26 cellular contexts compared by ENCODE assay signal in the genomic region with DNA sequence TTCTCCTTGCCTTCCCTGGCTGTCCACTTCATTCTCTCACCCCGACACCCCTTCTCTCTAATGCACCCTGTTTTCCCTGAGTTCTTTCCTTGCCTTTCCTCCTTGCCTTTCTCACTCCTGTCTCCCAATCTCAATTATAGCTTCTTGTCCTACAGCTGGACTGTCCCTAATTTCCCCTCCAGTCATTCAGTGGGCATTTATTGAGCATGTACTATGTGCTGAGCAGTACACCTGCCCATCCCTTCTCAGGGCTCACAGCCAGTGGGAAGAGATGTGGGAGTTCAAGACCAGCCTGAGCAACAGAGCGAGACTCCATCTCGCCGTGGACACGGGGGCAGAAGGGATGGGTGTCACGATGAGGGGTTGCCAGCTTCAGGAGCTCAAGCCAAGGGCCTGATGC. TPM values are rescaled to one million over a fixed set of nuclear protein-coding genes. Genes with fewer than 3 reads are reported as not detected.
DNase-seq lines count a peak whose midpoint lies in the region; ATAC-seq and TF ChIP-seq lines count a peak whose summit lies in the region.
"Had no signal": no experiment of that assay in that cellular context is flagged by ENCODE, and none has a peak within 500 bp of the region (broad histone marks: within the 10 kb centered on the region; RNA-seq: fewer than 3 reads in every experiment).

No MANE protein-coding gene starts in this region.

- no peaks in the 10 kb centered on the region for H3K27me3 Mint-ChIP-seq in Caco-2 (ENCODE audit: insufficient read depth, unreplicated experiment)
- peaks cover 28% of the 10 kb centered on the region for H3K27me3 Mint-ChIP-seq in WTC11 (ENCODE audit: low read depth)
- peaks cover 9% of the 10 kb centered on the region for H3K27me3 Mint-ChIP-seq in nephron progenitor cell (ENCODE audit: low read depth, poor library complexity)

- WGBS in psoas muscle, 3 donors = 62 to 87% (median 63%) methylated on average over 6 of the region's 6 CpGs

- H3K27me3 ChIP-seq in Caco-2 (replicated peaks; ENCODE audit: control insufficient read depth, insufficient read depth, low read length) (no peaks in the 10 kb centered on the region), psoas muscle (ENCODE audit: insufficient read depth in 3 of 3, low read length in 2 of 3) (no peaks in the 10 kb centered on the region)

- H3K27ac ChIP-seq in psoas muscle = peak overlapping the region; percentile 86

- peaks cover 1% of the 10 kb centered on the region; the same call in 1 of the 2 replicates for H3K36me3 ChIP-seq in Caco-2 (ENCODE audit: control insufficient read depth, insufficient read depth, low read length)
- H3K36me3 ChIP-seq in psoas muscle (ENCODE audit: insufficient read depth in 1 of 2, low read depth in 1 of 2) = peaks cover 0 to 50% of the 10 kb centered on the region in 2 donors

- H3K9me3 ChIP-seq in Caco-2 (no peaks in the 10 kb centered on the region), psoas muscle (no peaks in the 10 kb centered on the region)

- DNase-seq in Caco-2 = no peak
- DNase-seq in WTC11 (ENCODE audit: low spot score) = no peak
- DNase-seq in nephron progenitor cell = no peak
- DNase-seq in psoas muscle = no peak
- no peak for DNase-seq in DMS79 treated with DMSO at 0.1 percent for 48 hours (lab: John Stamatoyannopoulos, UW)
- DNase-seq in DMS153 (lab: John Stamatoyannopoulos, UW) = no peak
- no peak for DNase-seq in DMS53 (lab: John Stamatoyannopoulos, UW)
- DNase-seq: EL, GF-D8, KBM-7, MV-4-11, NCI-H1105, NCI-H1436 treated with DMSO at 0.1 percent for 48 hours, NCI-H187 treated with DMSO at 0.1 percent for 48 hours, NCI-H2171 treated with DMSO at 0.1 percent for 48 hours, NCI-H345, NCI-H524 treated with DMSO at 0.1 percent for 48 hours, NCI-H774 had no signal

- peaks cover 8% of the 10 kb centered on the region for H3K36me3 Mint-ChIP-seq in Caco-2 (ENCODE audit: insufficient read depth, unreplicated experiment)
- no peaks in the 10 kb centered on the region for H3K36me3 Mint-ChIP-seq in WTC11
- H3K36me3 Mint-ChIP-seq in nephron progenitor cell (ENCODE audit: low read depth) = no peaks in the 10 kb centered on the region

- BruUV-seq in Caco-2 (replicated peaks; lab: Mats Ljungman, UMichigan) = no TSS peak

- CTCF ChIA-PET in Caco-2 (lab: Charles Lee) = no interaction called here
- CTCF ChIA-PET in WTC11 (lab: Charles Lee) = interaction anchor here (0.5 kb wide), 2 partner anchors 26 to 759 kb away, joined by 3 to 5 read pairs; no protein-coding TSS in a partner anchor

- H3K9me3 Mint-ChIP-seq in Caco-2 (ENCODE audit: unreplicated experiment) (no peaks in the 10 kb centered on the region), WTC11 (no peaks in the 10 kb centered on the region), nephron progenitor cell (no peaks in the 10 kb centered on the region)

- no peak overlapping the region for H3K4me3 Mint-ChIP-seq in Caco-2 (ENCODE audit: unreplicated experiment)
- H3K4me3 Mint-ChIP-seq in WTC11 = no peak overlapping the region
- H3K4me3 Mint-ChIP-seq in nephron progenitor cell = peak overlapping the region; percentile 7

- H3K4me1 Mint-ChIP-seq in Caco-2 (ENCODE audit: low read depth, unreplicated experiment) (no peaks in the 10 kb centered on the region), WTC11 (peaks cover 26% of the 10 kb centered on the region), nephron progenitor cell (peaks cover 57% of the 10 kb centered on the region)

- no peaks in the 10 kb centered on the region for H3K4me1 ChIP-seq in Caco-2
- peaks cover 21% of the 10 kb centered on the region for H3K4me1 ChIP-seq in psoas muscle

- intact Hi-C loops in Caco-2 (cut with micrococcal nuclease; ENCODE audit: unreplicated experiment) = no loop called here
- intact Hi-C loops in psoas muscle (cut with DNase I) = no loop called here

- peak overlapping the region; percentile 4 for H3K27ac Mint-ChIP-seq in Caco-2 (ENCODE audit: unreplicated experiment)
- H3K27ac Mint-ChIP-seq in WTC11 = peak overlapping the region; percentile 39; the same call in 1 of the 2 replicates
- peak overlapping the region; percentile 94 for H3K27ac Mint-ChIP-seq in nephron progenitor cell

- TF ChIP-seq CTCF in Caco-2 (IDR thresholded peaks at IDR 0.05; ENCODE audit: insufficient read depth in 1 of 2, low read depth in 1 of 2, low read length in 1 of 2, severe bottlenecking in 1 of 2, unreplicated experiment in 1 of 2) (no peak), WTC11 (IDR thresholded peaks at IDR 0.05) (no peak), nephron progenitor cell (IDR thresholded peaks at IDR 0.05) (no peak), psoas muscle (IDR thresholded peaks at IDR 0.05) (no peak)

- no peak for ATAC-seq in WTC11
- ATAC-seq in psoas muscle = no peak
- ATAC-seq in HG03469 (IDR thresholded peaks at IDR 0.05; ENCODE audit: unreplicated experiment) = no peak
- ATAC-seq: HepG2 had no signal

- POLR2A ChIA-PET in Caco-2 (lab: Charles Lee) = no interaction called here
- POLR2A ChIA-PET in WTC11 (lab: Charles Lee) = no interaction called here

- no peak overlapping the region for H3K4me3 ChIP-seq in Caco-2 (ENCODE audit: low read depth, low read length)
- H3K4me3 ChIP-seq in psoas muscle = peak overlapping the region; percentile 51

TF ChIP-seq in WTC11, 78 proteins besides CTCF, POLR2A, EP300 and RAD21:
- TF ChIP-seq, protein P1, sequence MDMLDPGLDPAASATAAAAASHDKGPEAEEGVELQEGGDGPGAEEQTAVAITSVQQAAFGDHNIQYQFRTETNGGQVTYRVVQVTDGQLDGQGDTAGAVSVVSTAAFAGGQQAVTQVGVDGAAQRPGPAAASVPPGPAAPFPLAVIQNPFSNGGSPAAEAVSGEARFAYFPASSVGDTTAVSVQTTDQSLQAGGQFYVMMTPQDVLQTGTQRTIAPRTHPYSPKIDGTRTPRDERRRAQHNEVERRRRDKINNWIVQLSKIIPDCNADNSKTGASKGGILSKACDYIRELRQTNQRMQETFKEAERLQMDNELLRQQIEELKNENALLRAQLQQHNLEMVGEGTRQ (CRISPR knock-in tag; IDR thresholded peaks at IDR 0.05) = no peak
- TF ChIP-seq ETV6 (CRISPR knock-in tag; IDR thresholded peaks at IDR 0.05) (no peak), RORB (CRISPR knock-in tag; IDR thresholded peaks at IDR 0.05) (no peak), ZNF423 (CRISPR knock-in tag; IDR thresholded peaks at IDR 0.05) (no peak), ZNF219 (CRISPR knock-in tag; IDR thresholded peaks at IDR 0.05; ENCODE audit: borderline replicate concordance) (no peak), FOXJ3 (CRISPR knock-in tag; IDR thresholded peaks at IDR 0.05; ENCODE audit: borderline replicate concordance) (no peak), GRHL2 (CRISPR knock-in tag; IDR thresholded peaks at IDR 0.05; ENCODE audit: insufficient replicate concordance, severe bottlenecking) (no peak), NFATC4 (CRISPR knock-in tag; IDR thresholded peaks at IDR 0.05) (no peak)
- TF ChIP-seq, protein P2, sequence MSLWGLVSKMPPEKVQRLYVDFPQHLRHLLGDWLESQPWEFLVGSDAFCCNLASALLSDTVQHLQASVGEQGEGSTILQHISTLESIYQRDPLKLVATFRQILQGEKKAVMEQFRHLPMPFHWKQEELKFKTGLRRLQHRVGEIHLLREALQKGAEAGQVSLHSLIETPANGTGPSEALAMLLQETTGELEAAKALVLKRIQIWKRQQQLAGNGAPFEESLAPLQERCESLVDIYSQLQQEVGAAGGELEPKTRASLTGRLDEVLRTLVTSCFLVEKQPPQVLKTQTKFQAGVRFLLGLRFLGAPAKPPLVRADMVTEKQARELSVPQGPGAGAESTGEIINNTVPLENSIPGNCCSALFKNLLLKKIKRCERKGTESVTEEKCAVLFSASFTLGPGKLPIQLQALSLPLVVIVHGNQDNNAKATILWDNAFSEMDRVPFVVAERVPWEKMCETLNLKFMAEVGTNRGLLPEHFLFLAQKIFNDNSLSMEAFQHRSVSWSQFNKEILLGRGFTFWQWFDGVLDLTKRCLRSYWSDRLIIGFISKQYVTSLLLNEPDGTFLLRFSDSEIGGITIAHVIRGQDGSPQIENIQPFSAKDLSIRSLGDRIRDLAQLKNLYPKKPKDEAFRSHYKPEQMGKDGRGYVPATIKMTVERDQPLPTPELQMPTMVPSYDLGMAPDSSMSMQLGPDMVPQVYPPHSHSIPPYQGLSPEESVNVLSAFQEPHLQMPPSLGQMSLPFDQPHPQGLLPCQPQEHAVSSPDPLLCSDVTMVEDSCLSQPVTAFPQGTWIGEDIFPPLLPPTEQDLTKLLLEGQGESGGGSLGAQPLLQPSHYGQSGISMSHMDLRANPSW (CRISPR knock-in tag; conservative IDR thresholded peaks at IDR 0.05; ENCODE audit: low read depth) = no peak

RNA-seq across cellular contexts. Expression of a gene that starts 5.8 kb away (rescaled TPM):
- total RNA-seq in Caco-2 (2022) (2.3 and 2.6 TPM in 2 replicates), WTC11 (2021) (4.7 to 6.4 TPM (median 5.6 TPM) in 3 replicates), psoas muscle (1,000 to 10,000 TPM in 3 of 4 donors, 100 to 1,000 TPM in 1; 639 to 2,539 (median 1,923) TPM)
- 1,000 to 10,000 TPM in 2 of 3 donors, 100 to 1,000 TPM in 1; 169 to 1,914 (median 1,496) TPM for polyA plus RNA-seq in psoas muscle
- total RNA-seq: HT1080, SK-MEL-5 had no signal

RNA-seq across cellular contexts. Expression of a gene that starts 20.4 kb away (rescaled TPM):
- total RNA-seq in Caco-2 (2022) = 37.0 and 46.4 TPM in 2 replicates
- total RNA-seq in WTC11 (2021) = 51.6 to 55.3 TPM (median 53.1 TPM) in 3 replicates
- total RNA-seq in psoas muscle = 10 to 100 TPM; 22.9 to 44.6 (median 39.9) TPM
- polyA plus RNA-seq in psoas muscle = 10 to 100 TPM; 21.0 to 47.5 (median 28.1) TPM

RNA-seq across cellular contexts. Expression of a gene that starts 37.9 kb away (rescaled TPM):
- 207 and 234 TPM in 2 replicates for total RNA-seq in Caco-2 (2022)
- 233 to 296 TPM (median 252 TPM) in 3 replicates for total RNA-seq in WTC11 (2021)
- 100 to 1,000 TPM; 155 to 233 (median 187) TPM for total RNA-seq in psoas muscle
- polyA plus RNA-seq in psoas muscle = 100 to 1,000 TPM; 211 to 355 (median 240) TPM

RNA-seq across cellular contexts. Expression of a gene that starts 41.0 kb away (rescaled TPM):
- 22.9 and 24.2 TPM in 2 replicates for total RNA-seq in Caco-2 (2022)
- 16.5 to 24.0 TPM (median 22.6 TPM) in 3 replicates for total RNA-seq in WTC11 (2021)
- total RNA-seq in psoas muscle = 1 to 10 TPM; 3.1 to 7.0 (median 5.2) TPM
- 10 to 100 TPM in 1 of 3 donors, 1 to 10 TPM in 2; 6.2 to 22.8 (median 8.2) TPM for polyA plus RNA-seq in psoas muscle

RNA-seq across cellular contexts. Expression of a gene that starts 47.7 kb away (rescaled TPM):
- not detected in 2 replicates for total RNA-seq in Caco-2 (2022)
- 0.90 to 2.5 TPM (median 2.5 TPM) in 3 replicates for total RNA-seq in WTC11 (2021)
- total RNA-seq in psoas muscle = under 1 TPM in 2 of 4 donors, not detected in 2; 0.12 to 0.32 TPM
- polyA plus RNA-seq in psoas muscle = under 1 TPM in 2 of 3 donors, not detected in 1; 0.10 to 0.17 TPM
- total RNA-seq: A172, HT1080, LHCN-M2, MCF 10A, SK-MEL-5 had no signal
- polyA plus RNA-seq: BJ had no signal

Comparison
In these comparisons a context has a peak if more than half of its experiments do, and no peak if none do; other contexts are left out.
1. H3K27ac Mint-ChIP-seq: peak in every context shown above with its lines; median percentile 94 in nephron progenitor cell; 39 in WTC11; 4 in Caco-2.
2. RNA of a gene that starts 5.8 kb away (total RNA-seq): 639 to 2,539 TPM in psoas muscle; 4.7 to 6.4 TPM in WTC11 and 2.3 to 2.6 TPM in Caco-2; every median in the first group is over 10 times any median in the second.